9 cellular contexts compared by ENCODE assay signal in genomic region chr1:180912211-180912800, GRCh38. TPM values are rescaled to one million over a fixed set of nuclear protein-coding genes. Genes with fewer than 3 reads are reported as not detected.
A peak's percentile ranks its signal among the peaks of the same experiment; 100 is the strongest.
DNase-seq lines count a peak whose midpoint lies in the region; ATAC-seq and TF ChIP-seq lines count a peak whose summit lies in the region.
"Had no signal": no experiment of that assay in that cellular context is flagged by ENCODE, and none has a peak within 500 bp of the region (broad histone marks: within the 10 kb centered on the region; RNA-seq: fewer than 3 reads in every experiment).

No MANE protein-coding gene starts in this region.

- H3K9me3 ChIP-seq in ovary, result no peaks in the 10 kb centered on the region

- no peak for TF ChIP-seq CTCF in ovary (IDR thresholded peaks at IDR 0.05)

- H3K4me1 ChIP-seq in ovary (ENCODE audit: insufficient read depth), result no peaks in the 10 kb centered on the region

- no peak for TF ChIP-seq EP300 in ovary (IDR thresholded peaks at IDR 0.05)

- H3K4me3 ChIP-seq in ovary, result peak overlapping the region; percentile 64

- no peak for TF ChIP-seq POLR2A in ovary (IDR thresholded peaks at IDR 0.05)

- peak overlapping the region; percentile 56 to 94 for H3K27ac ChIP-seq in ovary

- intact Hi-C loops in head of caudate nucleus (cut with DNase I), result loop anchor here (10.0 kb wide), 1 partner anchor 112 kb away; the partner anchor contains the start of gene STX6
- intact Hi-C loops in ovary (cut with DNase I), result no loop called here

- no peaks in the 10 kb centered on the region for H3K27me3 ChIP-seq in ovary

- ATAC-seq in GM19035 (IDR thresholded peaks at IDR 0.05; ENCODE audit: unreplicated experiment), result no peak

- DNase-seq in NCI-H1417 (lab: John Stamatoyannopoulos, UW), result peak in 2 of 3 experiments; percentile 68 to 73
- no peak for DNase-seq in NCI-H1417 treated with DMSO at 0.1 percent for 48 hours (lab: John Stamatoyannopoulos, UW)
- peak; percentile 24 for DNase-seq in T1000 (lab: John Stamatoyannopoulos, UW)
- DNase-seq in head of caudate nucleus, result peak in 26 of 42 donors; percentile 7 to 60 (median 28)
- DNase-seq in ovary, result peak; percentile 59 to 78 (median 63)
- DNase-seq in NCI-H82 (lab: John Stamatoyannopoulos, UW), result no peak
- DNase-seq in NCI-H524 (lab: John Stamatoyannopoulos, UW), result no peak
- DNase-seq: CD4-positive, CD25-positive, alpha-beta regulatory T cell had no signal

- no peaks in the 10 kb centered on the region for H3K36me3 ChIP-seq in ovary

- 1% methylated on average over 39 to 71 of the region's 71 CpGs for WGBS in ovary, 3 donors

RNA-seq across cellular contexts. Expression of gene KIAA1614, which starts 0.4 kb away (rescaled TPM):
- total RNA-seq in ovary, result 10 to 100 TPM in 4 of 7 donors, 1 to 10 TPM in 3; 2.4 to 15.1 (median 11.4) TPM
- polyA plus RNA-seq in ovary, result 10 to 100 TPM in 1 of 2 donors, 1 to 10 TPM in 1; 1.1 to 10.5 TPM

Comparison
In these comparisons a context has a peak if more than half of its experiments do, and no peak if none do; other contexts are left out.
1. DNase-seq: peak in NCI-H1417 (2 of 3), T1000 (single experiment), head of caudate nucleus (26 of 42) and ovary (5 of 5); none in NCI-H1417 treated with DMSO at 0.1 percent for 48 hours (single experiment), NCI-H82 (single experiment) and NCI-H524 (0 of 2).